ENCODE assay signal across 11 cellular contexts in genomic region chr4:95289028-95289634, GRCh38.
DNase-seq lines count a peak whose midpoint lies in the region; ATAC-seq and TF ChIP-seq lines count a peak whose summit lies in the region.
"Had no signal": no experiment of that assay in that cellular context is flagged by ENCODE, and none has a peak within 500 bp of the region (broad histone marks: within the 10 kb centered on the region; RNA-seq: fewer than 3 reads in every experiment).

No MANE protein-coding gene starts in this region.

- no peaks in the 10 kb centered on the region for H3K9me3 Mint-ChIP-seq in activated naive CD8-positive, alpha-beta T cell treated with anti-CD3 and anti-CD28 coated beads, Interleukin-2, amount 10 ng/mL, durations not matched to agents 7 days and 5 days
- no peaks in the 10 kb centered on the region for H3K9me3 Mint-ChIP-seq in activated naive CD8-positive, alpha-beta T cell treated with anti-CD3 and anti-CD28 coated beads, Interleukin-2, amount 50 U/mL, for 24 hours
- H3K9me3 Mint-ChIP-seq: activated T-cell treated with anti-CD3 and anti-CD28 coated beads, Interleukin-2, amount 50 U/mL, for 72 hours had no signal

- WGBS in adrenal gland, 4 donors, result 15 to 30% (median 20%) methylated on average over 1 of the region's 1 CpG

- no peak overlapping the region for H3K9ac ChIP-seq in skeletal muscle satellite cell (ENCODE audit: low read depth, low read length)

- TF ChIP-seq POLR2A in adrenal gland (IDR thresholded peaks at IDR 0.05), result no peak

- TF ChIP-seq CTCF in adrenal gland (IDR thresholded peaks at IDR 0.05), result no peak

- peaks cover 22% of the 10 kb centered on the region for H3K4me1 Mint-ChIP-seq in activated naive CD8-positive, alpha-beta T cell treated with anti-CD3 and anti-CD28 coated beads, Interleukin-2, amount 10 ng/mL, durations not matched to agents 7 days and 5 days
- H3K4me1 Mint-ChIP-seq in activated naive CD8-positive, alpha-beta T cell treated with anti-CD3 and anti-CD28 coated beads, Interleukin-2, amount 50 U/mL, for 24 hours, result peaks cover 21% of the 10 kb centered on the region

- H3K27me3 Mint-ChIP-seq in activated naive CD8-positive, alpha-beta T cell treated with anti-CD3 and anti-CD28 coated beads, Interleukin-2, amount 10 ng/mL, durations not matched to agents 7 days and 5 days, result no peaks in the 10 kb centered on the region
- no peaks in the 10 kb centered on the region for H3K27me3 Mint-ChIP-seq in activated naive CD8-positive, alpha-beta T cell treated with anti-CD3 and anti-CD28 coated beads, Interleukin-2, amount 50 U/mL, for 24 hours

- H3K27me3 ChIP-seq in adrenal gland (no peaks in the 10 kb centered on the region), skeletal muscle satellite cell (ENCODE audit: control insufficient read depth, insufficient read depth, low read length) (no peaks in the 10 kb centered on the region)
- H3K27me3 ChIP-seq: esophagus muscularis mucosa had no signal

- H3K4me1 ChIP-seq in adrenal gland (replicated peaks in 1 of 2) (peaks cover 4 to 9% of the 10 kb centered on the region in 2 donors), skeletal muscle satellite cell (ENCODE audit: control insufficient read depth, insufficient read depth, low read length) (peaks cover 10% of the 10 kb centered on the region)
- H3K4me1 ChIP-seq: esophagus muscularis mucosa had no signal

- no peak overlapping the region for H3K27ac ChIP-seq in adrenal gland
- H3K27ac ChIP-seq: esophagus muscularis mucosa had no signal

- no peak for DNase-seq in activated naive CD8-positive, alpha-beta T cell treated with anti-CD3 and anti-CD28 coated beads, Interleukin-2, amount 10 ng/mL, durations not matched to agents 7 days and 5 days
- DNase-seq in activated naive CD8-positive, alpha-beta T cell treated with anti-CD3 and anti-CD28 coated beads, Interleukin-2, amount 50 U/mL, for 24 hours, result no peak
- DNase-seq in adrenal gland (peak in 5 of 7 donors; percentile 26 to 56 (median 41)), NCI-H2196 treated with DMSO at 0.1 percent for 48 hours (lab: John Stamatoyannopoulos, UW; ENCODE audit: unreplicated experiment) (no peak), COLO668 (lab: John Stamatoyannopoulos, UW; ENCODE audit: unreplicated experiment) (no peak)
- DNase-seq in stimulated activated naive CD8-positive, alpha-beta T cell treated with anti-CD3 and anti-CD28 coated beads, Interleukin-15, Interleukin-2, amounts not matched to agents 100 U/mL and 50 U/mL, for 24 hours, result no peak
- DNase-seq: activated T-cell treated with anti-CD3 and anti-CD28 coated beads, Interleukin-2, amount 50 U/mL, for 72 hours had no signal

- H3K9me3 ChIP-seq in adrenal gland (replicated peaks in 1 of 3) (no peaks in the 10 kb centered on the region), skeletal muscle satellite cell (replicated peaks; ENCODE audit: low read length) (no peaks in the 10 kb centered on the region)
- H3K9me3 ChIP-seq: esophagus muscularis mucosa had no signal

- POLR2A ChIA-PET in activated naive CD8-positive, alpha-beta T cell treated with anti-CD3 and anti-CD28 coated beads, Interleukin-2, amount 10 ng/mL, durations not matched to agents 7 days and 5 days (lab: Charles Lee), result no interaction called here

- no peak overlapping the region for H3K4me3 Mint-ChIP-seq in activated naive CD8-positive, alpha-beta T cell treated with anti-CD3 and anti-CD28 coated beads, Interleukin-2, amount 10 ng/mL, durations not matched to agents 7 days and 5 days
- H3K4me3 Mint-ChIP-seq in activated naive CD8-positive, alpha-beta T cell treated with anti-CD3 and anti-CD28 coated beads, Interleukin-2, amount 50 U/mL, for 24 hours, result no peak overlapping the region
- H3K4me3 Mint-ChIP-seq: activated T-cell treated with anti-CD3 and anti-CD28 coated beads, Interleukin-2, amount 50 U/mL, for 72 hours had no signal

- intact Hi-C loops in adrenal gland (cut with DNase I), result no loop called here

- peak; percentile 51 for ATAC-seq in activated naive CD8-positive, alpha-beta T cell treated with anti-CD3 and anti-CD28 coated beads, Interleukin-2, amount 10 ng/mL, durations not matched to agents 7 days and 5 days (ENCODE audit: low read depth)
- ATAC-seq in activated naive CD8-positive, alpha-beta T cell treated with anti-CD3 and anti-CD28 coated beads, Interleukin-2, amount 50 U/mL, for 24 hours, result no peak
- ATAC-seq in HG03342 (IDR thresholded peaks at IDR 0.05; ENCODE audit: unreplicated experiment), result peak; percentile 73
- no peak for ATAC-seq in stimulated activated naive CD8-positive, alpha-beta T cell treated with anti-CD3 and anti-CD28 coated beads, Interleukin-15, Interleukin-2, amounts not matched to agents 100 U/mL and 50 U/mL, for 24 hours
- ATAC-seq: activated T-cell treated with anti-CD3 and anti-CD28 coated beads, Interleukin-2, amount 50 U/mL, for 72 hours; SK-N-SH treated with all-trans-retinoic acid at 6 μM for 48 hours had no signal

- H3K4me2 ChIP-seq in skeletal muscle satellite cell (ENCODE audit: low read length), result peak overlapping the region; percentile 7

- no peak overlapping the region for H3K27ac Mint-ChIP-seq in activated naive CD8-positive, alpha-beta T cell treated with anti-CD3 and anti-CD28 coated beads, Interleukin-2, amount 10 ng/mL, durations not matched to agents 7 days and 5 days
- H3K27ac Mint-ChIP-seq in activated naive CD8-positive, alpha-beta T cell treated with anti-CD3 and anti-CD28 coated beads, Interleukin-2, amount 50 U/mL, for 24 hours, result no peak overlapping the region
- H3K27ac Mint-ChIP-seq: activated T-cell treated with anti-CD3 and anti-CD28 coated beads, Interleukin-2, amount 50 U/mL, for 72 hours had no signal

- no peaks in the 10 kb centered on the region for H3K36me3 ChIP-seq in adrenal gland (replicated peaks in 1 of 2)
- no peaks in the 10 kb centered on the region for H3K36me3 ChIP-seq in skeletal muscle satellite cell (ENCODE audit: insufficient read depth, low read length)
- H3K36me3 ChIP-seq: esophagus muscularis mucosa had no signal

- no peaks in the 10 kb centered on the region for H3K36me3 Mint-ChIP-seq in activated naive CD8-positive, alpha-beta T cell treated with anti-CD3 and anti-CD28 coated beads, Interleukin-2, amount 10 ng/mL, durations not matched to agents 7 days and 5 days
- no peaks in the 10 kb centered on the region for H3K36me3 Mint-ChIP-seq in activated naive CD8-positive, alpha-beta T cell treated with anti-CD3 and anti-CD28 coated beads, Interleukin-2, amount 50 U/mL, for 24 hours (ENCODE audit: low read depth)

- H3K4me3 ChIP-seq in adrenal gland, result no peak overlapping the region
- H3K4me3 ChIP-seq in skeletal muscle satellite cell (ENCODE audit: low read length), result no peak overlapping the region
- H3K4me3 ChIP-seq: esophagus muscularis mucosa had no signal

Comparison
In these comparisons a context has a peak if more than half of its experiments do, and no peak if none do; other contexts are left out.
1. ATAC-seq: peak in activated naive CD8-positive, alpha-beta T cell treated with anti-CD3 and anti-CD28 coated beads, Interleukin-2, amount 10 ng/mL, durations not matched to agents 7 days and 5 days (single experiment) and HG03342 (single experiment); none in activated naive CD8-positive, alpha-beta T cell treated with anti-CD3 and anti-CD28 coated beads, Interleukin-2, amount 50 U/mL, for 24 hours (single experiment) and stimulated activated naive CD8-positive, alpha-beta T cell treated with anti-CD3 and anti-CD28 coated beads, Interleukin-15, Interleukin-2, amounts not matched to agents 100 U/mL and 50 U/mL, for 24 hours (single experiment).
2. DNase-seq: peak in adrenal gland (5 of 7); none in activated naive CD8-positive, alpha-beta T cell treated with anti-CD3 and anti-CD28 coated beads, Interleukin-2, amount 10 ng/mL, durations not matched to agents 7 days and 5 days (single experiment), activated naive CD8-positive, alpha-beta T cell treated with anti-CD3 and anti-CD28 coated beads, Interleukin-2, amount 50 U/mL, for 24 hours (single experiment), NCI-H2196 treated with DMSO at 0.1 percent for 48 hours (single experiment), COLO668 (single experiment) and stimulated activated naive CD8-positive, alpha-beta T cell treated with anti-CD3 and anti-CD28 coated beads, Interleukin-15, Interleukin-2, amounts not matched to agents 100 U/mL and 50 U/mL, for 24 hours (single experiment).